In the genomic region with DNA sequence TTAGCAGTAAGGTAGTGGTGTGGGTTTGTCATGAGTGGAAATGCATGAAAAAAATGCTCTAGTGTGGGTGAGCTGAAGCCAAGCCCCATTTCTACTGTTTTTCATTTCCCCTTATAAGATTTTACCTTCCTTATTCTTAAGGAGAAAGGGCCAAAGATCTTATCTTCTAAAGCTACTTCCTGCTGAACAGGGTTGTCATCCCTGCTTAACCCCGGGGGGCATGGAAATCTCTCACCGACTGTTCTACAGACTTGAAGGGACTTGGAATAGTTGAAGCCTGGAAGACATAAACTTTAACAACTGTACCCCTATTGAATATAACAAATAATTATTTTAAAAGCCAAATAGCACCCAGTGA, we compare ENCODE assay signal across 14 cellular contexts. TPM values are rescaled to one million over a fixed set of nuclear protein-coding genes. Genes with fewer than 3 reads are reported as not detected.
DNase-seq lines count a peak whose midpoint lies in the region; ATAC-seq, FAIRE-seq and TF ChIP-seq lines count a peak whose summit lies in the region.
"Had no signal": no experiment of that assay in that cellular context is flagged by ENCODE, and none has a peak within 500 bp of the region (broad histone marks: within the 10 kb centered on the region; RNA-seq: fewer than 3 reads in every experiment).

No MANE protein-coding gene starts in this region.

- POLR2A ChIA-PET in PC-3 (lab: Charles Lee; ENCODE audit: unreplicated experiment): no interaction called here

- H3K79me2 ChIP-seq in PC-3 (ENCODE audit: low read length) (peaks cover 39% of the 10 kb centered on the region), keratinocyte (ENCODE audit: control insufficient read depth, insufficient read depth, low read length) (peaks cover 28% of the 10 kb centered on the region)

- ATAC-seq in PC-3 (no peak), left lung (no peak)
- ATAC-seq: esophagus mucosa had no signal

- H3K4me2 ChIP-seq in PC-3 (ENCODE audit: low read length): peak overlapping the region; percentile 83
- H3K4me2 ChIP-seq in keratinocyte (ENCODE audit: control insufficient read depth, extremely low read depth, insufficient read depth, low read depth, low read length): peak overlapping the region; percentile 95

- no peaks in the 10 kb centered on the region for H3F3A ChIP-seq in PC-3 (ENCODE audit: low read length, unreplicated experiment)

- no peak overlapping the region for H3K27ac ChIP-seq in PC-3 (ENCODE audit: low read length)
- no peak overlapping the region for H3K27ac ChIP-seq in keratinocyte (ENCODE audit: control insufficient read depth, insufficient read depth, low read length)
- no peak overlapping the region for H3K27ac ChIP-seq in left lung
- H3K27ac ChIP-seq: testis had no signal

- DNase-seq in CD1c-positive myeloid dendritic cell (ENCODE audit: extremely low spot score): peak; percentile 61
- peak; percentile 54 for DNase-seq in ELR (ENCODE audit: low read depth)
- peak; percentile 63 for DNase-seq in PC-3
- DNase-seq in keratinocyte (ENCODE audit: low read depth, low spot score): no peak
- no peak for DNase-seq in activated T-cell treated with anti-CD3 and anti-CD28 coated beads for 4 hours
- DNase-seq in GM13977 (ENCODE audit: low spot score): no peak
- DNase-seq in left lung: no peak
- DNase-seq: activated CD4-positive, alpha-beta memory T cell treated with anti-CD3 and anti-CD28 coated beads for 36 hours; aorta; glutamatergic neuron; NCI-H1694; testis had no signal

- BruUV-seq in PC-3 (replicated peaks; lab: Mats Ljungman, UMichigan): no TSS peak

- in situ Hi-C loops in GM13977 (cut with MboI; ENCODE audit: low pct_unique_long_range_greater_than_20kb, low sequenced_read_pairs, unreplicated experiment): no loop called here

- TF ChIP-seq CTCF in PC-3 (conservative IDR thresholded peaks at IDR 0.05; ENCODE audit: low read depth, low read length) (no peak), keratinocyte (optimal IDR thresholded peaks at IDR 0.05 in 1 of 3, IDR thresholded peaks at IDR 0.05 in 1 of 3, conservative IDR thresholded peaks at IDR 0.05 in 1 of 3; ENCODE audit: extremely low read depth in 1 of 3, insufficient read depth in 2 of 3, low read length in 3 of 3) (no peak), GM13977 (IDR thresholded peaks at IDR 0.05; ENCODE audit: extremely low read depth, insufficient read depth, missing control alignments) (no peak), left lung (IDR thresholded peaks at IDR 0.05) (no peak)

- no peaks in the 10 kb centered on the region for H3K9me1 ChIP-seq in keratinocyte (ENCODE audit: control insufficient read depth, extremely low read depth, insufficient read depth, low read length)

- H3K9me3 ChIP-seq in PC-3 (ENCODE audit: low read length): no peaks in the 10 kb centered on the region
- H3K9me3 ChIP-seq in keratinocyte (ENCODE audit: control insufficient read depth, low read depth, low read length): no peaks in the 10 kb centered on the region
- no peaks in the 10 kb centered on the region for H3K9me3 ChIP-seq in left lung
- H3K9me3 ChIP-seq: testis had no signal

- intact Hi-C loops in PC-3 (cut with micrococcal nuclease) (no loop called here), left lung (cut with DNase I) (no loop called here)

- H2AFZ ChIP-seq in PC-3 (ENCODE audit: low read length) (no peak overlapping the region), keratinocyte (ENCODE audit: control insufficient read depth, low read length) (no peak overlapping the region)

- no peaks in the 10 kb centered on the region for H3K27me3 ChIP-seq in PC-3 (ENCODE audit: low read length)
- no peaks in the 10 kb centered on the region for H3K27me3 ChIP-seq in keratinocyte (ENCODE audit: control insufficient read depth, extremely low read depth, insufficient read depth, low read length)
- H3K27me3 ChIP-seq in left lung: no peaks in the 10 kb centered on the region
- H3K27me3 ChIP-seq: testis had no signal

- no peaks in the 10 kb centered on the region for H3K9me2 ChIP-seq in PC-3 (replicated peaks; ENCODE audit: low read length)

- no peak for FAIRE-seq in keratinocyte (lab: Jason Lieb, UNC)
- FAIRE-seq: colon had no signal

- dilution Hi-C loops in keratinocyte (cut with MboI; ENCODE audit: extremely low pct_ligation_motif_present, low sequenced_read_pairs): no loop called here

- CTCF ChIA-PET in PC-3 (lab: Charles Lee): no interaction called here

- H3K9ac ChIP-seq in PC-3 (ENCODE audit: low read length) (no peak overlapping the region), keratinocyte (ENCODE audit: control insufficient read depth, extremely low read depth, insufficient read depth, low read length) (no peak overlapping the region)

- H3K4me1 ChIP-seq in PC-3 (ENCODE audit: insufficient read depth, low read length) (peaks cover 32% of the 10 kb centered on the region), keratinocyte (ENCODE audit: control insufficient read depth, extremely low read depth, insufficient read depth, low read length) (peaks cover 22% of the 10 kb centered on the region), left lung (peaks cover 17 to 37% of the 10 kb centered on the region in 2 donors)

- H3K4me3 ChIP-seq in PC-3 (ENCODE audit: low read length) (no peak overlapping the region), keratinocyte (ENCODE audit: control insufficient read depth in 2 of 3, extremely low read depth in 1 of 3, insufficient read depth in 2 of 3, low read depth in 1 of 3, low read length in 3 of 3) (no peak overlapping the region), left lung (no peak overlapping the region)
- H3K4me3 ChIP-seq: testis had no signal

- H3K36me3 ChIP-seq in PC-3 (ENCODE audit: low read depth, low read length): no peaks in the 10 kb centered on the region
- no peaks in the 10 kb centered on the region for H3K36me3 ChIP-seq in keratinocyte (ENCODE audit: control insufficient read depth in 2 of 2, extremely low read depth in 1 of 2, insufficient read depth in 2 of 2, low read length in 2 of 2)
- no peaks in the 10 kb centered on the region for H3K36me3 ChIP-seq in left lung

- H4K20me1 ChIP-seq in PC-3 (ENCODE audit: low read length) (no peaks in the 10 kb centered on the region), keratinocyte (ENCODE audit: control insufficient read depth, extremely low read depth, insufficient read depth, low read length) (no peaks in the 10 kb centered on the region)

RNA-seq across cellular contexts. Expression of a gene that starts 1.6 kb away (rescaled TPM):
- total RNA-seq in PC-3 (2014; rRNA removed) (45.2 and 85.2 TPM in 2 replicates), left lung (10 to 100 TPM; 54.8 to 70.3 TPM)
- 21.6 to 50.5 TPM (median 27.3 TPM) in 3 replicates for polyA plus RNA-seq in keratinocyte
- 46.4 TPM for polyA plus RNA-seq in keratinocyte (2011; ENCODE audit: low read depth)
- polyA plus RNA-seq in keratinocyte (2011; cell fraction: cytosol; rRNA removed): 21.0 and 39.3 TPM in 2 replicates
- polyA plus RNA-seq in keratinocyte (2011; cell fraction: nucleus; rRNA removed): 15.4 and 23.2 TPM in 2 replicates
- 20.8 and 39.9 TPM in 2 replicates for polyA plus RNA-seq in keratinocyte (2012; ENCODE audit: low replicate concordance)
- 4.4 to 33.0 TPM (median 15.3 TPM) in 3 replicates for polyA minus RNA-seq in keratinocyte
- polyA minus RNA-seq in keratinocyte (2011; cell fraction: cytosol; rRNA and poly(A)+ RNA removed): 12.1 TPM
- 9.2 and 18.3 TPM in 2 replicates for polyA minus RNA-seq in keratinocyte (2011; cell fraction: nucleus; rRNA and poly(A)+ RNA removed)

RNA-seq across cellular contexts. Expression of a gene that starts 19.3 kb away (rescaled TPM):
- total RNA-seq in PC-3 (2014; rRNA removed) (31.3 and 31.5 TPM in 2 replicates), left lung (10 to 100 TPM; 17.5 to 20.1 TPM)
- 10.9 to 19.5 TPM (median 17.0 TPM) in 3 replicates for polyA plus RNA-seq in keratinocyte
- polyA plus RNA-seq in keratinocyte (2011; ENCODE audit: low read depth): 9.3 TPM
- 9.6 and 22.3 TPM in 2 replicates for polyA plus RNA-seq in keratinocyte (2011; cell fraction: cytosol; rRNA removed)
- polyA plus RNA-seq in keratinocyte (2011; cell fraction: nucleus; rRNA removed): 11.9 and 13.3 TPM in 2 replicates
- polyA plus RNA-seq in keratinocyte (2012; ENCODE audit: low replicate concordance): 14.1 and 14.7 TPM in 2 replicates
- 0.82 to 6.6 TPM (median 5.8 TPM) in 3 replicates for polyA minus RNA-seq in keratinocyte
- 5.9 TPM for polyA minus RNA-seq in keratinocyte (2011; cell fraction: cytosol; rRNA and poly(A)+ RNA removed)
- polyA minus RNA-seq in keratinocyte (2011; cell fraction: nucleus; rRNA and poly(A)+ RNA removed): 3.8 and 4.1 TPM in 2 replicates

RNA-seq across cellular contexts. Expression of a gene that starts 49.3 kb away (rescaled TPM):
- total RNA-seq in PC-3 (2014; rRNA removed) (139 and 194 TPM in 2 replicates), left lung (100 to 1,000 TPM; 124 to 145 TPM)
- polyA plus RNA-seq in keratinocyte: 220 to 322 TPM (median 314 TPM) in 3 replicates
- 232 TPM for polyA plus RNA-seq in keratinocyte (2011; ENCODE audit: low read depth)
- polyA plus RNA-seq in keratinocyte (2011; cell fraction: cytosol; rRNA removed): 185 and 284 TPM in 2 replicates
- 124 and 150 TPM in 2 replicates for polyA plus RNA-seq in keratinocyte (2011; cell fraction: nucleus; rRNA removed)
- polyA plus RNA-seq in keratinocyte (2012; ENCODE audit: low replicate concordance): 135 and 160 TPM in 2 replicates
- polyA minus RNA-seq in keratinocyte: 161 to 241 TPM (median 212 TPM) in 3 replicates
- 129 TPM for polyA minus RNA-seq in keratinocyte (2011; cell fraction: cytosol; rRNA and poly(A)+ RNA removed)
- polyA minus RNA-seq in keratinocyte (2011; cell fraction: nucleus; rRNA and poly(A)+ RNA removed): 51.6 and 76.4 TPM in 2 replicates

Comparison
In these comparisons a context has a peak if more than half of its experiments do, and no peak if none do; other contexts are left out.
1. DNase-seq: peak in CD1c-positive myeloid dendritic cell (single experiment), ELR (single experiment) and PC-3 (single experiment); none in keratinocyte (single experiment), activated T-cell treated with anti-CD3 and anti-CD28 coated beads for 4 hours (single experiment), GM13977 (single experiment) and left lung (0 of 2).